Comparison of ENCODE assay signal across 19 cellular contexts in the genomic region with DNA sequence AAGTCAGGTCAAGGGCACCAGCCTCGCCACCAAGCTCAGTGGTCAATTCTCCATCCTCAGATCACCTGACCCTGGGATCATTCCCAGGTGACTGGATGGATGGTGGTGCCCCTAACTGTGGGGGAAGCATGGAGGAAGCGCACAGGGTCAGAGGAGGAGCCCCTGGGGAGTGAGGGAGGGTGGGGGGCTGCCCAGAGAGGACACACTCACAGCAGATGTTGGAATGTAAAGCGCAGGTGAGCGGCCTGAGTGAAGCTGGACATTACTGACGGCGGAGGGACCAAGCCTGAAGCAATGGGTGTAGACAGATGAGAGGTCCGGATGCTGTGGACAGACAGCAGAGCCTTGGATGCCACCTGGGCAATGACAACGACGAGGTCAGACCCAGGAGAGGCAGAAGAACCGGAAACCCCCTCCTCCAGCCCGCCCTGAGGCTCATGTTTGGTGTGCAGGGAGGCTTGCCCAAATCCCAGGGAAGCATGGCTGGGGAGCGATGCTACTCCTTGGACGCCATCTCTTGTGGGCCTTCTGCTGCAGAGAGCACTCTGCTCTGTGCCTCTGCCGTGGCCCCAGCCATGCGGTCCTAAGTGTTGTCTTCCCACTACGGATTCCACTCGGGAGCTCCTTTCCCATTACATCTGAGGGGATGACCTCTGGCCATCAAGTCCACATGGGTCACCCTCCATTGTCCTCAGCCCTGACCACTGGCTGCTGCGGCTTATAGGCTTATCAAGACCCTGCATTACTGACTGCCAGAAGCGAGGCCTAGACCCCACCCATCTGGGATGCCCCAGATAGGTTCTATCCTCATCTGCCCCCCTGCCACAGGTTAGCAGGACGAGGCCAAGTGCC. TPM values are rescaled to one million over a fixed set of nuclear protein-coding genes. Genes with fewer than 3 reads are reported as not detected.
DNase-seq lines count a peak whose midpoint lies in the region; FAIRE-seq and TF ChIP-seq lines count a peak whose summit lies in the region.
"Had no signal": no experiment of that assay in that cellular context is flagged by ENCODE, and none has a peak within 500 bp of the region (broad histone marks: within the 10 kb centered on the region; RNA-seq: fewer than 3 reads in every experiment).

No MANE protein-coding gene starts in this region.

- H2AFZ ChIP-seq in osteoblast (ENCODE audit: low read length), result no peak overlapping the region

- H3K4me3 Mint-ChIP-seq in IgD-negative memory B cell, result no peak overlapping the region

- H3K36me3 ChIP-seq in osteoblast (ENCODE audit: insufficient read depth, low read length), result peaks cover 5% of the 10 kb centered on the region

- peak overlapping the region in 2 of 3 donors; percentile 23 to 48 for H3K27ac Mint-ChIP-seq in IgD-negative memory B cell

- no peaks in the 10 kb centered on the region for H3K36me3 Mint-ChIP-seq in IgD-negative memory B cell

- DNase-seq in GM12892 (ENCODE audit: insufficient read length) (no peak), coronary artery (ENCODE audit: low spot score) (peak; percentile 41), osteoblast (ENCODE audit: insufficient read length, low spot score, missing footprints) (peak; percentile 22), GM19239 (ENCODE audit: insufficient read length, low spot score) (no peak), cerebellar cortex (ENCODE audit: low spot score) (no peak)
- DNase-seq in stimulated activated CD4-positive, alpha-beta T cell treated with anti-CD3 and anti-CD28 coated beads, Interleukin-4, amount 100 ng/mL, for 24 hours, result no peak
- DNase-seq in activated T-cell treated with anti-CD3 and anti-CD28 coated beads, Interleukin-2, amount 50 U/mL, for 1 hour, result no peak
- DNase-seq: ACHN, NCI-H1417, NCI-H187, NCI-H345, NCI-H524 treated with DMSO at 0.1 percent for 48 hours, PC-3, RPMI8226 had no signal

- H3K4me2 ChIP-seq in osteoblast (ENCODE audit: insufficient read depth, low read length), result no peak overlapping the region
- H3K4me2 ChIP-seq: KMS-11 had no signal

- no peaks in the 10 kb centered on the region for H3K9me3 Mint-ChIP-seq in IgD-negative memory B cell

- H4K20me1 ChIP-seq in osteoblast (ENCODE audit: insufficient read depth, low read length), result peaks cover 5% of the 10 kb centered on the region

- H3K27me3 ChIP-seq in osteoblast (ENCODE audit: insufficient read depth, low read length), result no peaks in the 10 kb centered on the region

- FAIRE-seq in GM12892 (lab: Jason Lieb, UNC), result no peak
- FAIRE-seq in GM19239 (lab: Jason Lieb, UNC), result no peak
- FAIRE-seq: D721Med had no signal

- H3K27ac ChIP-seq in coronary artery (no peak overlapping the region), osteoblast (ENCODE audit: low read depth, low read length) (no peak overlapping the region)
- H3K27ac ChIP-seq: C4-2B, KMS-11 had no signal

- TF ChIP-seq CTCF in coronary artery (IDR thresholded peaks at IDR 0.05), result no peak
- no peak for TF ChIP-seq CTCF in osteoblast (IDR thresholded peaks at IDR 0.05; ENCODE audit: extremely low read depth, low read depth, low read length)

- H3K9me3 ChIP-seq in osteoblast (ENCODE audit: low read depth, low read length), result no peaks in the 10 kb centered on the region
- H3K9me3 ChIP-seq: HAP-1 had no signal

- H3K4me1 ChIP-seq in osteoblast (ENCODE audit: insufficient read depth, low read length), result peaks cover 5% of the 10 kb centered on the region

- H3K79me2 ChIP-seq in osteoblast (ENCODE audit: insufficient read depth, low read length), result no peaks in the 10 kb centered on the region

- peak; percentile 39; the same call in 1 of the 2 replicates for TF ChIP-seq POLR2A in GM12892 (IDR thresholded peaks at IDR 0.05; ENCODE audit: low read depth, low read length)

- H3K4me1 Mint-ChIP-seq in IgD-negative memory B cell, result peaks cover 5 to 9% (median 6%) of the 10 kb centered on the region in 3 donors

- no peak overlapping the region for H3K4me3 ChIP-seq in coronary artery
- H3K4me3 ChIP-seq in osteoblast (ENCODE audit: insufficient read depth, low read length), result no peak overlapping the region
- H3K4me3 ChIP-seq: HAP-1 had no signal

- no peaks in the 10 kb centered on the region for H3K27me3 Mint-ChIP-seq in IgD-negative memory B cell

RNA-seq across cellular contexts. Expression of gene CPLANE2, which starts 5.8 kb away (rescaled TPM):
- polyA plus RNA-seq in GM12892 (2012; ENCODE audit: missing spikeins), result 1.1 TPM
- polyA plus RNA-seq in IgD-negative memory B cell, result 2.2 TPM
- 9.4 and 14.1 TPM in 2 replicates for total RNA-seq in osteoblast

RNA-seq across cellular contexts. Expression of gene ARHGEF19, which starts 30.3 kb away (rescaled TPM):
- 0.93 TPM for polyA plus RNA-seq in GM12892 (2012; ENCODE audit: missing spikeins)
- 10.5 TPM for polyA plus RNA-seq in IgD-negative memory B cell
- total RNA-seq in osteoblast, result 5.9 and 6.5 TPM in 2 replicates

Comparison
In these comparisons a context has a peak if more than half of its experiments do, and no peak if none do; other contexts are left out.
1. DNase-seq: peak in coronary artery (single experiment) and osteoblast (single experiment); none in GM12892 (single experiment), GM19239 (single experiment), stimulated activated CD4-positive, alpha-beta T cell treated with anti-CD3 and anti-CD28 coated beads, Interleukin-4, amount 100 ng/mL, for 24 hours (single experiment), cerebellar cortex (single experiment) and activated T-cell treated with anti-CD3 and anti-CD28 coated beads, Interleukin-2, amount 50 U/mL, for 1 hour (single experiment).